In genomic region chr14:75238728-75239455, GRCh38 we compare ENCODE assay signal across 14 cellular contexts.
DNase-seq lines count a peak whose midpoint lies in the region; TF ChIP-seq lines count a peak whose summit lies in the region.
"Had no signal": no experiment of that assay in that cellular context is flagged by ENCODE, and none has a peak within 500 bp of the region (broad histone marks: within the 10 kb centered on the region; RNA-seq: fewer than 3 reads in every experiment).

No MANE protein-coding gene starts in this region.

- CTCF ChIA-PET in RWPE1 (lab: Yijun Ruan, JAX): interaction anchor here (0.5 to 1.3 kb wide), 4 partner anchors 9 to 63 kb away, joined by 3 to 5 read pairs (median 4); no protein-coding TSS in a partner anchor

- H3K27me3 Mint-ChIP-seq in dendritic cell treated with granulocyte-macrophage colony-stimulating factor and Interleukin-4, amounts not matched to agents 40 ng/mL and 50 ng/mL, for 4 days: no peaks in the 10 kb centered on the region
- peaks cover 7% of the 10 kb centered on the region for H3K27me3 Mint-ChIP-seq in nephron (ENCODE audit: low read depth)

- H3K9me3 Mint-ChIP-seq in dendritic cell treated with granulocyte-macrophage colony-stimulating factor and Interleukin-4, amounts not matched to agents 40 ng/mL and 50 ng/mL, for 4 days: no peaks in the 10 kb centered on the region
- no peaks in the 10 kb centered on the region for H3K9me3 Mint-ChIP-seq in nephron
- H3K9me3 Mint-ChIP-seq: activated CD4-positive, alpha-beta memory T cell treated with anti-CD3 and anti-CD28 coated beads, Interleukin-2, amount 10 ng/mL, durations not matched to agents 7 days and 5 days had no signal

- intact Hi-C loops in dendritic cell treated with granulocyte-macrophage colony-stimulating factor and Interleukin-4, amounts not matched to agents 40 ng/mL and 50 ng/mL, for 4 days (cut with micrococcal nuclease): loop anchor here (10.0 kb wide), 1 partner anchor 56 kb away; no protein-coding TSS in a partner anchor
- intact Hi-C loops in tibial artery (cut with DNase I; ENCODE audit: low total_unique reads): loop anchor here (5.0 kb wide), 2 partner anchors 57 to 112 kb away; partner anchors contain the start of gene NEK9

- H3K4me3 Mint-ChIP-seq in dendritic cell treated with granulocyte-macrophage colony-stimulating factor and Interleukin-4, amounts not matched to agents 40 ng/mL and 50 ng/mL, for 4 days: no peak overlapping the region
- peak overlapping the region in 1 of 3 experiments; percentile 10 for H3K4me3 Mint-ChIP-seq in nephron
- H3K4me3 Mint-ChIP-seq: activated CD4-positive, alpha-beta memory T cell treated with anti-CD3 and anti-CD28 coated beads, Interleukin-2, amount 10 ng/mL, durations not matched to agents 7 days and 5 days had no signal

- H3K27ac ChIP-seq in RWPE1 (peak overlapping the region; percentile 12; the same call in 1 of the 2 replicates), tibial artery (peak overlapping the region; percentile 92)

- H3K27me3 ChIP-seq in tibial artery: no peaks in the 10 kb centered on the region

- POLR2A ChIA-PET in RWPE1 (lab: Yijun Ruan, JAX; ENCODE audit: low non-redundant PET): interaction anchor here (0.7 kb wide), 1 partner anchor 12 kb away, joined by 5 read pairs; no protein-coding TSS in a partner anchor

- H3K27ac Mint-ChIP-seq in dendritic cell treated with granulocyte-macrophage colony-stimulating factor and Interleukin-4, amounts not matched to agents 40 ng/mL and 50 ng/mL, for 4 days: peak overlapping the region; percentile 6
- H3K27ac Mint-ChIP-seq in nephron: peak overlapping the region; percentile 44 to 89 (median 72)
- H3K27ac Mint-ChIP-seq: activated CD4-positive, alpha-beta memory T cell treated with anti-CD3 and anti-CD28 coated beads, Interleukin-2, amount 10 ng/mL, durations not matched to agents 7 days and 5 days had no signal

- DNase-seq in RWPE1 (ENCODE audit: low spot score) (no peak), tibial artery (no peak), NCI-H146 (lab: John Stamatoyannopoulos, UW) (no peak), NCI-H2081 treated with DMSO at 0.1 percent for 48 hours (lab: John Stamatoyannopoulos, UW) (no peak), GM13977 (ENCODE audit: low spot score) (no peak)
- DNase-seq: activated CD4-positive, alpha-beta memory T cell treated with anti-CD3 and anti-CD28 coated beads, Interleukin-2, amount 10 ng/mL, durations not matched to agents 7 days and 5 days; activated effector memory CD4-positive, alpha-beta T cell treated with Interleukin-2 at 50 U/mL for 16 hours; HCEC 1CT; midbrain; NCI-H510A treated with DMSO at 0.1 percent for 48 hours; stimulated activated CD4-positive, alpha-beta T cell treated with anti-CD3 and anti-CD28 coated beads, Interleukin-4, amount 100 ng/mL, for 4 hours; stimulated activated naive CD4-positive, alpha-beta T cell treated with Interleukin-2 at 50 U/mL for 16 hours had no signal

- peaks cover 0 to 60% (median 21%) of the 10 kb centered on the region in 4 donors for H3K4me1 ChIP-seq in tibial artery

- H3K36me3 Mint-ChIP-seq in dendritic cell treated with granulocyte-macrophage colony-stimulating factor and Interleukin-4, amounts not matched to agents 40 ng/mL and 50 ng/mL, for 4 days (ENCODE audit: low read depth): no peaks in the 10 kb centered on the region
- H3K36me3 Mint-ChIP-seq in nephron (ENCODE audit: low read depth): no peaks in the 10 kb centered on the region

- no peaks in the 10 kb centered on the region for H3K9me3 ChIP-seq in tibial artery

- TF ChIP-seq CTCF in RWPE1 (conservative IDR thresholded peaks at IDR 0.05; ENCODE audit: low read depth) (no peak), nephron (IDR thresholded peaks at IDR 0.05; ENCODE audit: unreplicated experiment in 3 of 3) (no peak), tibial artery (IDR thresholded peaks at IDR 0.05) (peak in 1 of 2 experiments; percentile 8), GM13977 (IDR thresholded peaks at IDR 0.05; ENCODE audit: extremely low read depth, insufficient read depth, missing control alignments) (no peak)

- peaks cover 59% of the 10 kb centered on the region for H3K4me1 Mint-ChIP-seq in dendritic cell treated with granulocyte-macrophage colony-stimulating factor and Interleukin-4, amounts not matched to agents 40 ng/mL and 50 ng/mL, for 4 days (ENCODE audit: low read depth)
- H3K4me1 Mint-ChIP-seq in nephron: peaks cover 51% of the 10 kb centered on the region
- H3K4me1 Mint-ChIP-seq: activated CD4-positive, alpha-beta memory T cell treated with anti-CD3 and anti-CD28 coated beads, Interleukin-2, amount 10 ng/mL, durations not matched to agents 7 days and 5 days had no signal

- H3K4me3 ChIP-seq in tibial artery: no peak overlapping the region

- H3K36me3 ChIP-seq in tibial artery: no peaks in the 10 kb centered on the region

- in situ Hi-C loops in GM13977 (cut with MboI; ENCODE audit: low pct_unique_long_range_greater_than_20kb, low sequenced_read_pairs, unreplicated experiment): no loop called here
